8 cellular contexts compared by ENCODE assay signal in genomic region chr4:83320548-83320947, GRCh38. TPM values are rescaled to one million over a fixed set of nuclear protein-coding genes. Genes with fewer than 3 reads are reported as not detected.
A peak's percentile ranks its signal among the peaks of the same experiment; 100 is the strongest.
DNase-seq lines count a peak whose midpoint lies in the region; ATAC-seq and TF ChIP-seq lines count a peak whose summit lies in the region.

No MANE protein-coding gene starts in this region.

- no peaks in the 10 kb centered on the region for H3K9me3 ChIP-seq in skeletal muscle satellite cell (replicated peaks; ENCODE audit: low read length)

- H3K27ac ChIP-seq in HL-60 (replicated peaks) = peak overlapping the region; percentile 46

- TF ChIP-seq CTCF in HL-60 (IDR thresholded peaks at IDR 0.05; ENCODE audit: insufficient read depth, low read length) = no peak

- DNase-seq in HL-60 (ENCODE audit: low read depth in 1 of 2, low spot score in 1 of 2) (peak; percentile 40 to 89), T1000 (lab: John Stamatoyannopoulos, UW) (peak; percentile 5), glomerular visceral epithelial cell (ENCODE audit: extremely low spot score) (peak; percentile 45), amniotic stem cell (lab: John Stamatoyannopoulos, UW) (no peak), NCI-H774 (lab: John Stamatoyannopoulos, UW) (no peak)

- H3K9ac ChIP-seq in skeletal muscle satellite cell (ENCODE audit: low read depth, low read length) = no peak overlapping the region

- H3K4me1 ChIP-seq in skeletal muscle satellite cell (ENCODE audit: control insufficient read depth, insufficient read depth, low read length) = peaks cover 8% of the 10 kb centered on the region

- H3K4me3 ChIP-seq in HL-60 (replicated peaks; ENCODE audit: insufficient read depth, low read length) (no peak overlapping the region), skeletal muscle satellite cell (ENCODE audit: low read length) (no peak overlapping the region)

- H3K27me3 ChIP-seq in HL-60 (ENCODE audit: insufficient read depth, poor library complexity, severe bottlenecking) (no peaks in the 10 kb centered on the region), skeletal muscle satellite cell (ENCODE audit: control insufficient read depth, insufficient read depth, low read length) (no peaks in the 10 kb centered on the region)

- ATAC-seq in GM18909 (IDR thresholded peaks at IDR 0.05; ENCODE audit: poor library complexity, unreplicated experiment) (no peak), GM19452 (IDR thresholded peaks at IDR 0.05; ENCODE audit: unreplicated experiment) (no peak)

- no peaks in the 10 kb centered on the region for H3K36me3 ChIP-seq in skeletal muscle satellite cell (ENCODE audit: insufficient read depth, low read length)

- H3K4me2 ChIP-seq in skeletal muscle satellite cell (ENCODE audit: low read length) = peak overlapping the region; percentile 5

RNA-seq across cellular contexts. Expression of gene HPSE, which starts 14.1 kb away (rescaled TPM):
- total RNA-seq in skeletal muscle satellite cell (2012; rRNA removed) = 2.5 and 2.8 TPM in 2 replicates

RNA-seq across cellular contexts. Expression of gene COQ2, which starts 36.0 kb away (rescaled TPM):
- 17.0 and 19.7 TPM in 2 replicates for total RNA-seq in skeletal muscle satellite cell (2012; rRNA removed)

Comparison
In these comparisons a context has a peak if more than half of its experiments do, and no peak if none do; other contexts are left out.
1. DNase-seq: peak in HL-60 (2 of 2), T1000 (single experiment) and glomerular visceral epithelial cell (single experiment); none in amniotic stem cell (single experiment) and NCI-H774 (single experiment).